ENCODE assay signal across 15 cellular contexts in genomic region chr9:15311607-15312006, GRCh38.
"Had no signal": no experiment of that assay in that cellular context is flagged by ENCODE, and none has a peak within 500 bp of the region (broad histone marks: within the 10 kb centered on the region; RNA-seq: fewer than 3 reads in every experiment).

No MANE protein-coding gene starts in this region.

- H3K27ac ChIP-seq: colonic mucosa, left ventricle myocardium inferior, psoas muscle, SJSA1, upper lobe of left lung had no signal

- H3K9me3 ChIP-seq: colonic mucosa, left ventricle myocardium inferior, psoas muscle, SJSA1, upper lobe of left lung had no signal

- H3K4me3 Mint-ChIP-seq: activated B cell treated with CpG ODN at 0.5 μM for 24 hours, memory B cell, nephron progenitor cell had no signal

- H3K36me3 ChIP-seq: colonic mucosa, left ventricle myocardium inferior, SJSA1, upper lobe of left lung had no signal

- H3K27me3 Mint-ChIP-seq: activated B cell treated with CpG ODN at 0.5 μM for 24 hours had no signal

- H3K4me3 ChIP-seq: colonic mucosa, left ventricle myocardium inferior, psoas muscle, SJSA1, upper lobe of left lung had no signal

- ATAC-seq: activated naive CD4-positive, alpha-beta T cell treated with anti-CD3 and anti-CD28 coated beads, Interleukin-2, amount 50 U/mL, for 72 hours; psoas muscle; sciatic nerve had no signal

- H3K27me3 ChIP-seq: colonic mucosa, SJSA1, upper lobe of left lung had no signal

- DNase-seq: activated B cell treated with CpG ODN at 0.5 μM for 24 hours; activated CD4-positive, alpha-beta T cell treated with anti-CD3 and anti-CD28 coated beads, Interleukin-2, amount 50 U/mL, for 48 hours; colonic mucosa; effector CD4-positive, alpha-beta T cell; left ventricle myocardium inferior; nephron progenitor cell; psoas muscle; stimulated activated CD4-positive, alpha-beta T cell treated with anti-CD3 and anti-CD28 coated beads, Interleukin-2, amount 100 ng/mL, for 24 hours; stimulated activated naive CD4-positive, alpha-beta T cell treated with Interleukin-2 at 50 U/mL for 16 hours; SW 1271; upper lobe of left lung had no signal

- H3K36me3 Mint-ChIP-seq: memory B cell had no signal

- H3K27ac Mint-ChIP-seq: activated B cell treated with CpG ODN at 0.5 μM for 24 hours; activated naive CD4-positive, alpha-beta T cell treated with anti-CD3 and anti-CD28 coated beads, Interleukin-2, amount 50 U/mL, for 72 hours; memory B cell; nephron progenitor cell had no signal

- H3K4me1 ChIP-seq: colonic mucosa, psoas muscle had no signal

- H3K9me3 Mint-ChIP-seq: memory B cell had no signal
